ENCODE assay signal across 10 cellular contexts in the genomic region with DNA sequence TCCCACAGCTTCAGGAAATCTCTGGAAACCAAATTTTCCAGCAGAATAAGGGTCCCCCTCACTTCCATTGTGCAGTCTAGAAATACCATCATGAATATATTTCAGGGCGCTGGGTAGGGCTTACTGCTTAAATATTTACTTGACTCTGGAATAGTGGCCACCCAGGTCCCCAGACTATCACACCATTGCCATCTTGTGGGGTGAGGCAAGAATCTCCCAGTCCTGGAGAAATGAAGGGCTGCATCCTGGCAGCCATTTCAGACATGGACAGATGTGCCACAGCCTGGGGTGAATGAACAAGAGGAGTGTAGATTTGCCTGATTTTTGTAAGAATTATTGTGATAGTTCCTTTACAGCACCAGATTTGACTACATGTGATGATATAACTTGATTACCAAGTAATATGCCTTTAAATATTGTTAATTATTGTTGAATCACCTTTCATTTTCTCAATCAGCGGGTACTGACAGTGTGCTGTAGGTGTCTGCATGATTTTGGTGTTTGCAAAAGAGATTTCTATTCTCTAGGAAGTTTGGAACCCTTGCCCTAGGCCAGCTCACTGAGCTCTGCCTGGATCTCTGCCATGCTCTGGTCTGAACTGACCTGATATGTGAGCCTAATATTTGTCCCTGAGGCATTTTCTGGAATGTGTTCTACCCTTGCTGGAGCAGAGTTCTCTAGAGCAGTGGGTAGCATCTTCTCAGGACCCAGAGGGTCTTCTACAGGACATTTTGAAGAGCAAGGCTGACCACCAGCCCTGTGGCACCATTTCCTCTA.
A peak's percentile ranks its signal among the peaks of the same experiment; 100 is the strongest.
DNase-seq lines count a peak whose midpoint lies in the region; ATAC-seq and TF ChIP-seq lines count a peak whose summit lies in the region.
"Had no signal": no experiment of that assay in that cellular context is flagged by ENCODE, and none has a peak within 500 bp of the region (broad histone marks: within the 10 kb centered on the region; RNA-seq: fewer than 3 reads in every experiment).

No MANE protein-coding gene starts in this region.

- H3K4me1 Mint-ChIP-seq in CD14-positive monocyte = peaks cover 11% of the 10 kb centered on the region
- H3K4me1 Mint-ChIP-seq: CD4-positive, CD25-positive, alpha-beta regulatory T cell had no signal

- no peak for ATAC-seq in HG03460 (IDR thresholded peaks at IDR 0.05; ENCODE audit: unreplicated experiment)

- H3K4me3 Mint-ChIP-seq in CD14-positive monocyte = no peak overlapping the region
- H3K4me3 Mint-ChIP-seq: CD4-positive, CD25-positive, alpha-beta regulatory T cell had no signal

- H3K27ac ChIP-seq in substantia nigra (ENCODE audit: low read depth, low read length, poor library complexity, severe bottlenecking) = no peak overlapping the region

- H3K4me3 ChIP-seq in fibroblast of mammary gland (ENCODE audit: control insufficient read depth, low read depth, low read length) = no peak overlapping the region

- intact Hi-C loops in CD14-positive monocyte (cut with micrococcal nuclease) = no loop called here

- H3K27me3 Mint-ChIP-seq in CD14-positive monocyte (ENCODE audit: low read depth in 3 of 3) = no peaks in the 10 kb centered on the region

- peak; percentile 3 to 60 for DNase-seq in NCI-H524 (lab: John Stamatoyannopoulos, UW)
- DNase-seq in NCI-H524 treated with DMSO at 0.1 percent for 48 hours (lab: John Stamatoyannopoulos, UW) = no peak
- peak; percentile 38 to 58 for DNase-seq in NOMO-1 (lab: John Stamatoyannopoulos, UW; ENCODE audit: unreplicated experiment in 2 of 2)
- DNase-seq in fibroblast of mammary gland (ENCODE audit: low read depth) = peak; percentile 17
- DNase-seq in substantia nigra (lab: John Stamatoyannopoulos, UW) = peak in 28 of 49 donors; percentile 2 to 62 (median 17)
- DNase-seq in CD14-positive monocyte (ENCODE audit: low spot score) = no peak
- no peak for DNase-seq in HPDE6-E6E7 (ENCODE audit: extremely low spot score)
- DNase-seq: amniotic stem cell; CD4-positive, CD25-positive, alpha-beta regulatory T cell had no signal

- no peaks in the 10 kb centered on the region for H3K9me3 Mint-ChIP-seq in CD14-positive monocyte

- H3K36me3 Mint-ChIP-seq in CD14-positive monocyte = no peaks in the 10 kb centered on the region
- H3K36me3 Mint-ChIP-seq: CD4-positive, CD25-positive, alpha-beta regulatory T cell had no signal

- no peak overlapping the region for H3K27ac Mint-ChIP-seq in CD14-positive monocyte
- H3K27ac Mint-ChIP-seq: CD4-positive, CD25-positive, alpha-beta regulatory T cell had no signal

- TF ChIP-seq CTCF in fibroblast of mammary gland (conservative IDR thresholded peaks at IDR 0.05; ENCODE audit: control insufficient read depth, insufficient read depth, low read depth, low read length) (peak; percentile 19), CD14-positive monocyte (IDR thresholded peaks at IDR 0.05) (no peak)

Comparison
In these comparisons a context has a peak if more than half of its experiments do, and no peak if none do; other contexts are left out.
1. DNase-seq: peak in NCI-H524 (2 of 2), NOMO-1 (2 of 2), fibroblast of mammary gland (single experiment) and substantia nigra (28 of 49); none in NCI-H524 treated with DMSO at 0.1 percent for 48 hours (single experiment), CD14-positive monocyte (single experiment) and HPDE6-E6E7 (single experiment).